ENCODE assay signal across 20 cellular contexts in the genomic region with DNA sequence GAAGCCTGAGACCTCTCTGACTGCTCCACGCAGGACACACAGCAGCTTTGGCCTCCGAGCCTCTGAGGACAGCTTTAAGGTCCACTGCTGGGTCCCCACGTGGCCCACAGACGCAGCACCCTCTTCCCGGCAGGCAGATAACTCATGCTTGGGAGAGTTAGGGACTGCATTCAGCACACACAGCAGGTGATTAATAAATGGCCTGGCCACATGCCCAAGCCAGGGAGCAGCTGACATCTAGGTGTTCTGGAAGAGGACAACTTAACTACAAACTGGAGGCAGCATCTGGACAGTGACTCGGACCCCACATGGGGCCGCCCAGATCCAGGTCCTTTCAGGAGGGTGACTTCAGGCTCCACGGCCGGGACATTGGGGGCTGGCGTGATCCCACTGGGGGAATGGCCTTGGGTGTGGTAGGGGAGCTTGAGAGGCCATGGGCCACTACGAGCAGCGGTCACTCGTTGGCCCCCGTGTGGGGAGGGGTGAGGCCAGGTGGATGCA. TPM values are rescaled to one million over a fixed set of nuclear protein-coding genes. Genes with fewer than 3 reads are reported as not detected.
A peak's percentile ranks its signal among the peaks of the same experiment; 100 is the strongest.
DNase-seq lines count a peak whose midpoint lies in the region; ATAC-seq, FAIRE-seq and TF ChIP-seq lines count a peak whose summit lies in the region.
"Had no signal": no experiment of that assay in that cellular context is flagged by ENCODE, and none has a peak within 500 bp of the region (broad histone marks: within the 10 kb centered on the region; RNA-seq: fewer than 3 reads in every experiment).

No MANE protein-coding gene starts in this region.

- WGBS in K562 (ENCODE audit: insufficient coverage, low coverage, missing lambda C conversion rate), result 74% methylated on average over 11 of the region's 14 CpGs

- H3K9me1 ChIP-seq in K562 (ENCODE audit: control insufficient read depth, insufficient read depth, low read length), result no peaks in the 10 kb centered on the region

- no peaks in the 10 kb centered on the region for H4K20me1 ChIP-seq in K562 (replicated peaks; ENCODE audit: control insufficient read depth, insufficient read depth, low read length)

- H3K4me3 Mint-ChIP-seq in neural crest cell, result no peak overlapping the region
- H3K4me3 Mint-ChIP-seq in Caco-2 (ENCODE audit: unreplicated experiment), result no peak overlapping the region
- H3K4me3 Mint-ChIP-seq: activated CD4-positive, alpha-beta T cell treated with anti-CD3 and anti-CD28 coated beads for 36 hours; brain; nephron progenitor cell; stimulated activated naive CD8-positive, alpha-beta T cell treated with anti-CD3 and anti-CD28 coated beads, Interleukin-15, amount 100 ng/mL, for 72 hours had no signal

- no peaks in the 10 kb centered on the region for H3K9me3 ChIP-seq in K562 (replicated peaks; ENCODE audit: control insufficient read depth, insufficient read depth, low read depth, low read length)
- no peaks in the 10 kb centered on the region for H3K9me3 ChIP-seq in Caco-2
- H3K9me3 ChIP-seq: BLaER1 had no signal

- no peaks in the 10 kb centered on the region for H3K36me3 Mint-ChIP-seq in neural crest cell (ENCODE audit: low read depth)
- H3K36me3 Mint-ChIP-seq in Caco-2 (ENCODE audit: insufficient read depth, unreplicated experiment), result peaks cover 18% of the 10 kb centered on the region

- TF ChIP-seq EP300 in K562 (IDR thresholded peaks at IDR 0.05; ENCODE audit: low read length), result no peak

- in situ Hi-C loops in K562 (cut with MboI), result no loop called here

- TF ChIP-seq CTCF in D721Med (IDR thresholded peaks at IDR 0.05; ENCODE audit: insufficient read depth, missing control alignments), result no peak
- no peak for TF ChIP-seq CTCF in K562 (IDR thresholded peaks at IDR 0.05 in 2 of 3, conservative IDR thresholded peaks at IDR 0.05 in 1 of 3; ENCODE audit: insufficient read depth in 2 of 3, low read depth in 1 of 3, low read length in 3 of 3)
- no peak for TF ChIP-seq CTCF in neural crest cell (conservative IDR thresholded peaks at IDR 0.05)
- TF ChIP-seq CTCF in Caco-2 (IDR thresholded peaks at IDR 0.05; ENCODE audit: insufficient read depth in 1 of 2, low read depth in 1 of 2, low read length in 1 of 2, severe bottlenecking in 1 of 2, unreplicated experiment in 1 of 2), result no peak

- H3K9me3 Mint-ChIP-seq in neural crest cell (no peaks in the 10 kb centered on the region), Caco-2 (ENCODE audit: unreplicated experiment) (no peaks in the 10 kb centered on the region)
- H3K9me3 Mint-ChIP-seq: activated T-helper 2 cell treated with anti-CD3 and anti-CD28 coated beads, Interferon-gamma antibody, Interleukin-2, Interleukin-4, amounts not matched to agents 10 μg/mL and 5 μg/mL and 100 μg/mL, durations not matched to agents 14 hours and 24 hours and 36 hours; brain; nephron progenitor cell; stimulated activated naive CD8-positive, alpha-beta T cell treated with anti-CD3 and anti-CD28 coated beads, Interleukin-15, amount 100 ng/mL, for 72 hours had no signal

- peaks cover 16% of the 10 kb centered on the region for H3K4me1 Mint-ChIP-seq in neural crest cell
- no peaks in the 10 kb centered on the region for H3K4me1 Mint-ChIP-seq in Caco-2 (ENCODE audit: low read depth, unreplicated experiment)

- ATAC-seq in K562 (no peak), GM19395 (IDR thresholded peaks at IDR 0.05; ENCODE audit: unreplicated experiment) (no peak), HG03565 (IDR thresholded peaks at IDR 0.05; ENCODE audit: unreplicated experiment) (no peak)
- ATAC-seq: activated CD4-positive, alpha-beta T cell treated with anti-CD3 and anti-CD28 coated beads for 36 hours; stimulated activated naive CD8-positive, alpha-beta T cell treated with anti-CD3 and anti-CD28 coated beads, Interleukin-15, amount 100 ng/mL, for 72 hours had no signal

- TF ChIP-seq POLR2A in K562 (conservative IDR thresholded peaks at IDR 0.05), result no peak

- no peaks in the 10 kb centered on the region for H3K79me2 ChIP-seq in K562 (ENCODE audit: control insufficient read depth, insufficient read depth, low read length)

- intact Hi-C loops in K562 (cut with micrococcal nuclease) (no loop called here), Caco-2 (cut with micrococcal nuclease; ENCODE audit: unreplicated experiment) (no loop called here)

- no peak overlapping the region for H3K9ac ChIP-seq in K562 (ENCODE audit: insufficient read depth in 1 of 2, low read depth in 2 of 2, low read length in 2 of 2)

- TF ChIP-seq RAD21 in K562 (CRISPR knock-in tag; conservative IDR thresholded peaks at IDR 0.05 in 1 of 2, IDR thresholded peaks at IDR 0.05 in 1 of 2), result no peak

- FAIRE-seq in D721Med (lab: Jason Lieb, UNC) (no peak), K562 (lab: Jason Lieb, UNC) (no peak)

- no peak overlapping the region for H3K4me2 ChIP-seq in K562 (ENCODE audit: insufficient read depth, low read length)
- H3K4me2 ChIP-seq: BLaER1 had no signal

- CTCF ChIA-PET in K562 (lab: Yijun Ruan, JAX; ENCODE audit: low intra/inter-chr PET ratio) (interaction anchor here (0.5 kb wide), 1 partner anchor 14 kb away, joined by 3 read pairs; no protein-coding TSS in a partner anchor), Caco-2 (lab: Charles Lee) (interaction anchor here (0.9 kb wide), 1 partner anchor 31 kb away, joined by 3 read pairs; no protein-coding TSS in a partner anchor)

- DNase-seq in A172 (ENCODE audit: low spot score) (peak; percentile 14), D721Med (ENCODE audit: insufficient read length, low spot score) (peak; percentile 7), K562 (ENCODE audit: extremely low read depth in 1 of 4, low spot score in 3 of 4) (no peak), neural crest cell (ENCODE audit: low read depth, low spot score) (no peak), NOMO-1 treated with dmso at 0.1 percent for 144 hours (lab: John Stamatoyannopoulos, UW; ENCODE audit: unreplicated experiment) (no peak), Caco-2 (no peak)
- DNase-seq: activated CD4-positive, alpha-beta T cell treated with anti-CD3 and anti-CD28 coated beads for 36 hours; effector CD8-positive, alpha-beta T cell; EL; NCI-H187; NCI-H526; nephron progenitor cell; stimulated activated naive CD8-positive, alpha-beta T cell treated with anti-CD3 and anti-CD28 coated beads, Interleukin-15, amount 100 ng/mL, for 72 hours had no signal

- no peaks in the 10 kb centered on the region for H3K27me3 ChIP-seq in K562 (ENCODE audit: control insufficient read depth in 2 of 2, insufficient read depth in 2 of 2, low read length in 2 of 2)
- no peaks in the 10 kb centered on the region for H3K27me3 ChIP-seq in Caco-2 (replicated peaks; ENCODE audit: control insufficient read depth, insufficient read depth, low read length)
- H3K27me3 ChIP-seq: BLaER1 had no signal

- POLR2A ChIA-PET in K562 (lab: Yijun Ruan, JAX), result interaction anchor here (0.8 to 1.8 kb wide), 3 partner anchors 10 to 15 kb away, joined by 3 to 5 read pairs (median 3); a partner anchor contains a TSS
- POLR2A ChIA-PET in Caco-2 (lab: Charles Lee), result no interaction called here

- H3K4me3 ChIP-seq in K562 (no peak overlapping the region), Caco-2 (ENCODE audit: low read depth, low read length) (no peak overlapping the region)
- H3K4me3 ChIP-seq: BLaER1, lung, skin epidermis had no signal

- BruUV-seq in K562 (replicated peaks; lab: Mats Ljungman, UMichigan) (no TSS peak), Caco-2 (replicated peaks; lab: Mats Ljungman, UMichigan) (no TSS peak)

- H3K4me1 ChIP-seq in K562 (replicated peaks in 1 of 2; ENCODE audit: control insufficient read depth in 2 of 2, insufficient read depth in 2 of 2, low read length in 2 of 2) (peaks cover 16 to 49% of the 10 kb centered on the region in 2 experiments), Caco-2 (no peaks in the 10 kb centered on the region)

- H3K36me3 ChIP-seq in K562 (ENCODE audit: control insufficient read depth, insufficient read depth, low read length) (no peaks in the 10 kb centered on the region), Caco-2 (ENCODE audit: control insufficient read depth, insufficient read depth, low read length) (no peaks in the 10 kb centered on the region; the same call in 1 of the 2 replicates)

- H3K27ac Mint-ChIP-seq in neural crest cell (ENCODE audit: unreplicated experiment) (peak overlapping the region; percentile 35), Caco-2 (ENCODE audit: unreplicated experiment) (no peak overlapping the region)
- H3K27ac Mint-ChIP-seq: activated CD4-positive, alpha-beta T cell treated with anti-CD3 and anti-CD28 coated beads for 36 hours; activated T-helper 2 cell treated with anti-CD3 and anti-CD28 coated beads, Interferon-gamma antibody, Interleukin-2, Interleukin-4, amounts not matched to agents 10 μg/mL and 5 μg/mL and 100 μg/mL, durations not matched to agents 14 hours and 24 hours and 36 hours; nephron progenitor cell had no signal

- H3K27ac ChIP-seq in K562 (ENCODE audit: extremely low read depth, low read depth, low read length), result no peak overlapping the region

- H3K27me3 Mint-ChIP-seq in neural crest cell (ENCODE audit: low read depth), result no peaks in the 10 kb centered on the region
- no peaks in the 10 kb centered on the region for H3K27me3 Mint-ChIP-seq in Caco-2 (ENCODE audit: insufficient read depth, unreplicated experiment)
- H3K27me3 Mint-ChIP-seq: activated CD4-positive, alpha-beta T cell treated with anti-CD3 and anti-CD28 coated beads for 36 hours; brain; stimulated activated naive CD8-positive, alpha-beta T cell treated with anti-CD3 and anti-CD28 coated beads, Interleukin-15, amount 100 ng/mL, for 72 hours had no signal

- no peak overlapping the region for H2AFZ ChIP-seq in K562 (ENCODE audit: low read depth, low read length)

RNA-seq across cellular contexts. Expression of a gene that starts 11.3 kb away (rescaled TPM):
- 64.2 and 68.2 TPM in 2 replicates for total RNA-seq in A172 (2014; rRNA removed; shearing (Covaris generic))
- 3.9 and 9.8 TPM in 2 replicates for total RNA-seq in K562 (2011; cell fraction: chromatin; rRNA removed; ENCODE audit: low replicate concordance)
- 5.9 and 7.5 TPM in 2 replicates for total RNA-seq in K562 (2011; cell fraction: nucleolus; rRNA removed)
- total RNA-seq in K562 (2011; cell fraction: nucleoplasm; rRNA removed), result 6.2 and 9.3 TPM in 2 replicates
- total RNA-seq in K562 (2014; rRNA removed) (8.2 and 14.7 TPM in 2 replicates), K562 (2014; rRNA removed; fragmentation: Illumina TruSeq; extraction: Trizol) (0.77 and 1.9 TPM in 2 replicates), K562 (2015; rRNA removed; fragmentation: Illumina TruSeq; extraction: Trizol) (4.8 and 4.9 TPM in 2 replicates), K562 (2021) (8.3 and 8.4 TPM in 2 replicates), neural crest cell (17.8 and 19.9 TPM in 2 replicates), Caco-2 (2022) (29.5 and 35.6 TPM in 2 replicates)
- polyA plus RNA-seq in K562 (2011; rRNA removed) (3.2 and 5.8 TPM in 2 replicates), K562 (2014; fragmentation: Illumina TruSeq; extraction: Trizol) (7.6 and 10.8 TPM in 2 replicates), K562 (2014; fragmentation: Nextera tagmentation; extraction: Ambion mirVana) (under 1 TPM; 0.13 to 0.94 TPM), K562 (2014; rRNA removed) (8.4 and 10.7 TPM in 2 replicates)
- 9.7 and 20.4 TPM in 2 replicates for polyA plus RNA-seq in K562 (2011; cell fraction: cytosol; rRNA removed)
- polyA plus RNA-seq in K562 (2011; cell fraction: nucleus; rRNA removed), result 4.3 and 6.6 TPM in 2 replicates
- 9.7 and 34.7 TPM in 2 replicates for polyA plus RNA-seq in K562 (2012)
- polyA minus RNA-seq in K562 (2011; rRNA and poly(A)+ RNA removed), result 1.6 and 2.2 TPM in 2 replicates
- 2.9 and 7.1 TPM in 2 replicates for polyA minus RNA-seq in K562 (2011; cell fraction: cytosol; rRNA and poly(A)+ RNA removed)
- polyA minus RNA-seq in K562 (2011; cell fraction: nucleus; rRNA and poly(A)+ RNA removed), result 3.5 and 6.0 TPM in 2 replicates

RNA-seq across cellular contexts. Expression of a gene that starts 26.8 kb away (rescaled TPM):
- 51.7 and 74.8 TPM in 2 replicates for total RNA-seq in A172 (2014; rRNA removed; shearing (Covaris generic))
- total RNA-seq in K562 (2011; cell fraction: chromatin; rRNA removed; ENCODE audit: low replicate concordance), result 5.1 and 21.8 TPM in 2 replicates
- total RNA-seq in K562 (2011; cell fraction: nucleolus; rRNA removed), result 24.3 and 26.3 TPM in 2 replicates
- 14.4 and 20.2 TPM in 2 replicates for total RNA-seq in K562 (2011; cell fraction: nucleoplasm; rRNA removed)
- total RNA-seq in K562 (2014; rRNA removed) (34.9 and 35.3 TPM in 2 replicates), K562 (2014; rRNA removed; fragmentation: Illumina TruSeq; extraction: Trizol) (2.7 and 2.9 TPM in 2 replicates), K562 (2015; rRNA removed; fragmentation: Illumina TruSeq; extraction: Trizol) (13.0 and 14.6 TPM in 2 replicates), K562 (2021) (18.6 and 23.4 TPM in 2 replicates), neural crest cell (22.1 and 25.6 TPM in 2 replicates), Caco-2 (2022) (10.6 and 11.4 TPM in 2 replicates)
- polyA plus RNA-seq in K562 (2011; rRNA removed) (15.9 and 23.7 TPM in 2 replicates), K562 (2014; fragmentation: Illumina TruSeq; extraction: Trizol) (5.3 and 13.8 TPM in 2 replicates), K562 (2014; fragmentation: Nextera tagmentation; extraction: Ambion mirVana) (1 to 10 TPM in 1 of 2 experiments, under 1 TPM in 1; 0.90 to 2.1 TPM), K562 (2014; rRNA removed) (30.7 and 35.3 TPM in 2 replicates)
- polyA plus RNA-seq in K562 (2011; cell fraction: cytosol; rRNA removed), result 40.2 and 99.4 TPM in 2 replicates
- polyA plus RNA-seq in K562 (2011; cell fraction: nucleus; rRNA removed), result 36.2 and 60.4 TPM in 2 replicates
- polyA plus RNA-seq in K562 (2012), result 19.5 and 30.7 TPM in 2 replicates
- polyA minus RNA-seq in K562 (2011; rRNA and poly(A)+ RNA removed), result 2.4 and 3.3 TPM in 2 replicates
- polyA minus RNA-seq in K562 (2011; cell fraction: cytosol; rRNA and poly(A)+ RNA removed), result 4.8 and 7.6 TPM in 2 replicates
- 7.4 and 8.0 TPM in 2 replicates for polyA minus RNA-seq in K562 (2011; cell fraction: nucleus; rRNA and poly(A)+ RNA removed)

Comparison
In these comparisons a context has a peak if more than half of its experiments do, and no peak if none do; other contexts are left out.
1. DNase-seq: peak in A172 (single experiment) and D721Med (single experiment); none in K562 (0 of 4), neural crest cell (single experiment), NOMO-1 treated with dmso at 0.1 percent for 144 hours (single experiment) and Caco-2 (0 of 2).